In the genomic region with DNA sequence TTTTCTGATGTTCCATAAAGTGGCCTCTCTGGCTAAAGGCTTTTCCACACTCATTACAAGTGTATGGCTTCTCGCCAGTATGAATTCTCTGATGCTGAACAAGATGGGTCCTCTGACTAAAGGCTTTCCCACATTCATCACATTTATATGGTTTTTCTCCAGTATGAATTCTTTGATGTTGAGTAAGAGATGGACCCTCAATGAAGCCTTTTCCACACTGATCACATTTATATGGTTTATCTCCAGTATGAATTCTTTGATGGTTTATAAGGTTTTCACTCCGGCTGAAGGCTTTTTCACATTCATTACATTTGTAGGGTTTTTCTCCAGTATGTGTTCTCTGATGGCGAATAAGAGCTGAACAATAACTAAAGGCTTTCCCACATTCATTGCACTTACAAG, we compare ENCODE assay signal across 19 cellular contexts. TPM values are rescaled to one million over a fixed set of nuclear protein-coding genes. Genes with fewer than 3 reads are reported as not detected.
DNase-seq lines count a peak whose midpoint lies in the region; FAIRE-seq and TF ChIP-seq lines count a peak whose summit lies in the region.
"Had no signal": no experiment of that assay in that cellular context is flagged by ENCODE, and none has a peak within 500 bp of the region (broad histone marks: within the 10 kb centered on the region; RNA-seq: fewer than 3 reads in every experiment).

No MANE protein-coding gene starts in this region.

- no peaks in the 10 kb centered on the region for H3K27me3 Mint-ChIP-seq in progenitor cell of endocrine pancreas
- H3K27me3 Mint-ChIP-seq: activated CD4-positive, alpha-beta memory T cell treated with anti-CD3 and anti-CD28 coated beads, Interleukin-2, amount 10 ng/mL, durations not matched to agents 7 days and 5 days; CD4-positive, alpha-beta memory T cell; dendritic cell treated with granulocyte-macrophage colony-stimulating factor and Interleukin-4, amounts not matched to agents 40 ng/mL and 50 ng/mL, for 4 days had no signal

- no peaks in the 10 kb centered on the region for H3K79me2 ChIP-seq in smooth muscle cell (ENCODE audit: low read depth)

- no peak for FAIRE-seq in RCC 7860 (lab: Jason Lieb, UNC)
- FAIRE-seq: HTR-8/SVneo had no signal

- H3K9me3 Mint-ChIP-seq in progenitor cell of endocrine pancreas (ENCODE audit: low read depth), result peaks cover 85% of the 10 kb centered on the region

- no peak overlapping the region for H2AFZ ChIP-seq in smooth muscle cell (ENCODE audit: low read depth)

- H3K4me2 ChIP-seq in smooth muscle cell, result no peak overlapping the region
- H3K4me2 ChIP-seq: SK-N-SH had no signal

- WGBS in smooth muscle cell (ENCODE audit: low lambda C conversion rate), result 95% methylated on average over 3 of the region's 3 CpGs

- H3K4me3 ChIP-seq in coronary artery (peak overlapping the region; percentile 15), smooth muscle cell (no peak overlapping the region)

- H3K4me1 Mint-ChIP-seq in progenitor cell of endocrine pancreas (ENCODE audit: low read depth), result no peaks in the 10 kb centered on the region
- H3K4me1 Mint-ChIP-seq: activated CD4-positive, alpha-beta memory T cell treated with anti-CD3 and anti-CD28 coated beads, Interleukin-2, amount 10 ng/mL, durations not matched to agents 7 days and 5 days; CD4-positive, alpha-beta memory T cell had no signal

- peaks cover 96% of the 10 kb centered on the region for H3K9me3 ChIP-seq in smooth muscle cell (replicated peaks; ENCODE audit: low read depth)

- no peaks in the 10 kb centered on the region for H3K27me3 ChIP-seq in smooth muscle cell (ENCODE audit: low read depth)

- no peaks in the 10 kb centered on the region for H3K4me1 ChIP-seq in smooth muscle cell (ENCODE audit: low read depth)

- H3F3A ChIP-seq in smooth muscle cell (ENCODE audit: low read depth), result no peaks in the 10 kb centered on the region

- H4K20me1 ChIP-seq in smooth muscle cell (ENCODE audit: low read depth), result no peaks in the 10 kb centered on the region

- peak; percentile 38 for DNase-seq in DMS 273 (lab: John Stamatoyannopoulos, UW; ENCODE audit: unreplicated experiment)
- no peak for DNase-seq in DMS 273 treated with DMSO at 0.1 percent for 48 hours (lab: John Stamatoyannopoulos, UW)
- peak; percentile 6 for DNase-seq in NAMALWA (ENCODE audit: low spot score)
- DNase-seq in coronary artery (ENCODE audit: low spot score), result no peak
- DNase-seq in progenitor cell of endocrine pancreas (ENCODE audit: low spot score, unreplicated experiment), result no peak
- no peak for DNase-seq in RCC 7860 (ENCODE audit: low spot score)
- DNase-seq in amniotic stem cell (lab: John Stamatoyannopoulos, UW), result no peak
- no peak for DNase-seq in smooth muscle cell (lab: John Stamatoyannopoulos, UW; ENCODE audit: unreplicated experiment)
- DNase-seq: activated CD4-positive, alpha-beta memory T cell treated with anti-CD3 and anti-CD28 coated beads, Interleukin-2, amount 10 ng/mL, durations not matched to agents 7 days and 5 days; CD4-positive, alpha-beta memory T cell; left ventricle myocardium superior; natural killer cell; NCI-H1105 treated with DMSO at 0.1 percent for 48 hours; NCI-H226; SK-N-SH; substantia nigra had no signal

- peaks cover 92% of the 10 kb centered on the region for H3K36me3 Mint-ChIP-seq in progenitor cell of endocrine pancreas (ENCODE audit: insufficient read depth)

- H3K27ac ChIP-seq in coronary artery (no peak overlapping the region), smooth muscle cell (ENCODE audit: low read depth) (no peak overlapping the region)
- H3K27ac ChIP-seq: 22Rv1 had no signal

- TF ChIP-seq CTCF in coronary artery (IDR thresholded peaks at IDR 0.05), result no peak
- no peak for TF ChIP-seq CTCF in progenitor cell of endocrine pancreas (IDR thresholded peaks at IDR 0.05; ENCODE audit: unreplicated experiment)
- no peak for TF ChIP-seq CTCF in smooth muscle cell (IDR thresholded peaks at IDR 0.05; ENCODE audit: borderline replicate concordance, insufficient read depth, poor library complexity, severe bottlenecking)

- no peak overlapping the region for H3K9ac ChIP-seq in smooth muscle cell (ENCODE audit: low read depth)
- H3K9ac ChIP-seq: SK-N-SH had no signal

- peaks cover 100% of the 10 kb centered on the region for H3K36me3 ChIP-seq in smooth muscle cell (ENCODE audit: low read depth)

- peak overlapping the region; percentile 80 for H3K27ac Mint-ChIP-seq in progenitor cell of endocrine pancreas
- H3K27ac Mint-ChIP-seq: activated CD4-positive, alpha-beta memory T cell treated with anti-CD3 and anti-CD28 coated beads, Interleukin-2, amount 10 ng/mL, durations not matched to agents 7 days and 5 days; dendritic cell treated with granulocyte-macrophage colony-stimulating factor and Interleukin-4, amounts not matched to agents 40 ng/mL and 50 ng/mL, for 4 days; natural killer cell had no signal

- no peak overlapping the region for H3K4me3 Mint-ChIP-seq in progenitor cell of endocrine pancreas (ENCODE audit: low read depth)
- H3K4me3 Mint-ChIP-seq: activated CD4-positive, alpha-beta memory T cell treated with anti-CD3 and anti-CD28 coated beads, Interleukin-2, amount 10 ng/mL, durations not matched to agents 7 days and 5 days; CD4-positive, alpha-beta memory T cell; dendritic cell treated with granulocyte-macrophage colony-stimulating factor and Interleukin-4, amounts not matched to agents 40 ng/mL and 50 ng/mL, for 4 days; natural killer cell had no signal

RNA-seq across cellular contexts. Expression of a gene that starts 20.4 kb away (rescaled TPM):
- 17.9 and 18.5 TPM in 2 replicates for total RNA-seq in progenitor cell of endocrine pancreas
- total RNA-seq in smooth muscle cell, result 9.9 and 19.5 TPM in 2 replicates
- polyA plus RNA-seq in smooth muscle cell, result 6.6 and 7.8 TPM in 2 replicates

Comparison
In these comparisons a context has a peak if more than half of its experiments do, and no peak if none do; other contexts are left out.
1. DNase-seq: peak in DMS 273 (single experiment) and NAMALWA (single experiment); none in DMS 273 treated with DMSO at 0.1 percent for 48 hours (single experiment), coronary artery (single experiment), progenitor cell of endocrine pancreas (single experiment), RCC 7860 (single experiment), amniotic stem cell (single experiment) and smooth muscle cell (single experiment).